Comparison of ENCODE assay signal across 18 cellular contexts in genomic region chr6:87926072-87926471, GRCh38.
"Had no signal": no experiment of that assay in that cellular context is flagged by ENCODE, and none has a peak within 500 bp of the region (broad histone marks: within the 10 kb centered on the region; RNA-seq: fewer than 3 reads in every experiment).

No MANE protein-coding gene starts in this region.

- ATAC-seq: body of pancreas, left lobe of liver, right cardiac atrium, upper lobe of right lung, WTC11 had no signal

- H3K9me3 Mint-ChIP-seq: activated naive CD4-positive, alpha-beta T cell treated with anti-CD3 and anti-CD28 coated beads for 36 hours; activated T-cell treated with anti-CD3 and anti-CD28 coated beads, Interleukin-2, amount 50 U/mL, for 24 hours; neural progenitor cell; WTC11 had no signal

- H3K4me1 ChIP-seq: body of pancreas, colonic mucosa, prostate gland, testis, upper lobe of right lung had no signal

- H3K27me3 ChIP-seq: body of pancreas, colonic mucosa, neural progenitor cell, testis, upper lobe of right lung had no signal

- H3K4me3 ChIP-seq: body of pancreas, colonic mucosa, lung, neural progenitor cell, prostate gland, skin epidermis, testis, upper lobe of right lung had no signal

- H3K36me3 Mint-ChIP-seq: neural progenitor cell, WTC11 had no signal

- H3K36me3 ChIP-seq: colonic mucosa, neural progenitor cell, prostate gland, upper lobe of right lung had no signal

- H3K9me3 ChIP-seq: body of pancreas, colonic mucosa, prostate gland, testis, upper lobe of right lung had no signal

- H3K27ac ChIP-seq: body of pancreas, colonic mucosa, neural progenitor cell, prostate gland, skin epidermis, testis, upper lobe of right lung had no signal

- H2AFZ ChIP-seq: neural progenitor cell had no signal

- H3K4me3 Mint-ChIP-seq: activated CD8-positive, alpha-beta T cell treated with anti-CD3 and anti-CD28 coated beads, Interleukin-2, amount 10 ng/mL, durations not matched to agents 7 days and 5 days; activated naive CD4-positive, alpha-beta T cell treated with anti-CD3 and anti-CD28 coated beads for 36 hours; activated T-cell treated with anti-CD3 and anti-CD28 coated beads, Interleukin-2, amount 50 U/mL, for 24 hours; neural progenitor cell; WTC11 had no signal

- H3K4me2 ChIP-seq: neural progenitor cell had no signal

- FAIRE-seq: frontal cortex, keratinocyte had no signal

- H3K9ac ChIP-seq: neural progenitor cell had no signal

- DNase-seq: activated CD4-positive, alpha-beta T cell treated with anti-CD3 and anti-CD28 coated beads for 48 hours; activated naive CD4-positive, alpha-beta T cell treated with anti-CD3 and anti-CD28 coated beads for 36 hours; activated T-cell treated with anti-CD3 and anti-CD28 coated beads, Interleukin-2, amount 50 U/mL, for 24 hours; body of pancreas; head of caudate nucleus; right cardiac atrium; testis; upper lobe of right lung had no signal

- H3K27ac Mint-ChIP-seq: activated CD8-positive, alpha-beta T cell treated with anti-CD3 and anti-CD28 coated beads, Interleukin-2, amount 10 ng/mL, durations not matched to agents 7 days and 5 days; activated naive CD4-positive, alpha-beta T cell treated with anti-CD3 and anti-CD28 coated beads for 36 hours; activated T-cell treated with anti-CD3 and anti-CD28 coated beads, Interleukin-2, amount 50 U/mL, for 24 hours; neural progenitor cell; WTC11 had no signal
